Comparison of ENCODE assay signal across 8 cellular contexts in genomic region chr5:90264930-90265857, GRCh38.
DNase-seq lines count a peak whose midpoint lies in the region; ATAC-seq, FAIRE-seq and TF ChIP-seq lines count a peak whose summit lies in the region.

No MANE protein-coding gene starts in this region.

- ATAC-seq in HG03135 (IDR thresholded peaks at IDR 0.05; ENCODE audit: unreplicated experiment), result peak; percentile 73
- no peak for ATAC-seq in stimulated activated effector memory CD8-positive, alpha-beta T cell treated with anti-CD3 and anti-CD28 coated beads, Interleukin-12 subunit alpha, Interleukin-12 subunit beta, amount 100 ng/mL, for 72 hours

- H3K4me3 Mint-ChIP-seq in stimulated activated effector memory CD8-positive, alpha-beta T cell treated with anti-CD3 and anti-CD28 coated beads, Interleukin-12 subunit alpha, Interleukin-12 subunit beta, amount 100 ng/mL, for 72 hours, result no peak overlapping the region

- FAIRE-seq in A204.1 (lab: Jason Lieb, UNC) (peak; percentile 93), GM12891 (lab: Jason Lieb, UNC) (peak; percentile 80), endometrium (lab: Jason Lieb, UNC) (peak; percentile 90)

- H3K36me3 Mint-ChIP-seq in stimulated activated effector memory CD8-positive, alpha-beta T cell treated with anti-CD3 and anti-CD28 coated beads, Interleukin-12 subunit alpha, Interleukin-12 subunit beta, amount 100 ng/mL, for 72 hours, result no peaks in the 10 kb centered on the region

- H3K9me3 Mint-ChIP-seq in stimulated activated effector memory CD8-positive, alpha-beta T cell treated with anti-CD3 and anti-CD28 coated beads, Interleukin-12 subunit alpha, Interleukin-12 subunit beta, amount 100 ng/mL, for 72 hours, result no peaks in the 10 kb centered on the region

- H3K27ac Mint-ChIP-seq in stimulated activated effector memory CD8-positive, alpha-beta T cell treated with anti-CD3 and anti-CD28 coated beads, Interleukin-12 subunit alpha, Interleukin-12 subunit beta, amount 100 ng/mL, for 72 hours, result no peak overlapping the region

- TF ChIP-seq POLR2A in GM12891 (IDR thresholded peaks at IDR 0.05; ENCODE audit: low read depth, low read length), result no peak

- no peak for DNase-seq in GM12891 (ENCODE audit: insufficient read length, low spot score)
- peak; percentile 63 to 84 for DNase-seq in NCI-H446 (lab: John Stamatoyannopoulos, UW)
- DNase-seq in activated CD4-positive, alpha-beta T cell treated with anti-CD3 and anti-CD28 coated beads, Interleukin-2, amount 50 U/mL, for 1 hour, result peak; percentile 32
- DNase-seq in middle frontal gyrus (ENCODE audit: extremely low spot score, low spot score), result peak; percentile 73
- peak; percentile 15 to 59 for DNase-seq in stimulated activated effector memory CD8-positive, alpha-beta T cell treated with anti-CD3 and anti-CD28 coated beads, Interleukin-12 subunit alpha, Interleukin-12 subunit beta, amount 100 ng/mL, for 72 hours (ENCODE audit: low spot score in 2 of 2)

- no peaks in the 10 kb centered on the region for H3K4me1 Mint-ChIP-seq in stimulated activated effector memory CD8-positive, alpha-beta T cell treated with anti-CD3 and anti-CD28 coated beads, Interleukin-12 subunit alpha, Interleukin-12 subunit beta, amount 100 ng/mL, for 72 hours

TF ChIP-seq in GM12891, 5 proteins besides CTCF, POLR2A, EP300 and RAD21:
- TF ChIP-seq TAF1 (IDR thresholded peaks at IDR 0.05; ENCODE audit: low read depth, low read length) (no peak), POLR2AphosphoS5 (IDR thresholded peaks at IDR 0.05; ENCODE audit: low read depth, low read length) (no peak), POU2F2 (IDR thresholded peaks at IDR 0.05; ENCODE audit: low read depth, low read length) (peak; percentile 25; the same call in 1 of the 2 replicates), PAX5 (IDR thresholded peaks at IDR 0.05; ENCODE audit: insufficient read depth, low read length, severe bottlenecking) (no peak), SPI1 (IDR thresholded peaks at IDR 0.05; ENCODE audit: low read depth, low read length) (peak; percentile 38)
TF ChIP-seq in GM12891: peak in this region for 2.
